In genomic region chr14:54355698-54356097, GRCh38 we compare ENCODE assay signal across 22 cellular contexts.
"Had no signal": no experiment of that assay in that cellular context is flagged by ENCODE, and none has a peak within 500 bp of the region (broad histone marks: within the 10 kb centered on the region; RNA-seq: fewer than 3 reads in every experiment).

No MANE protein-coding gene starts in this region.

- H3K36me3 ChIP-seq: esophagus squamous epithelium, left lung, lower lobe of right lung, transverse colon had no signal

- H3K4me1 ChIP-seq: esophagus squamous epithelium, lower lobe of right lung had no signal

- H3K27ac ChIP-seq: esophagus squamous epithelium, left lung, lower lobe of right lung, neural progenitor cell, skin epidermis, testis, transverse colon had no signal

- H3K27me3 ChIP-seq: left lung, testis, transverse colon had no signal

- H3K4me3 ChIP-seq: esophagus squamous epithelium, left lung, lower lobe of right lung, neural progenitor cell, skin epidermis, testis, transverse colon had no signal

- H3K4me2 ChIP-seq: neural progenitor cell had no signal

- H3K9ac ChIP-seq: neural progenitor cell had no signal

- H2AFZ ChIP-seq: neural progenitor cell had no signal

- DNase-seq: activated CD4-positive, alpha-beta T cell treated with anti-CD3 and anti-CD28 coated beads for 4 hours; activated CD4-positive, alpha-beta T cell treated with anti-CD3 and anti-CD28 coated beads, Interleukin-2, amount 50 U/mL, for 48 hours; activated CD4-positive, CD25-positive, alpha-beta regulatory T cell; activated CD8-positive, alpha-beta memory T cell treated with anti-CD3 and anti-CD28 coated beads for 24 hours; activated effector memory CD4-positive, alpha-beta T cell treated with Interleukin-2 at 50 U/mL for 16 hours; activated naive CD4-positive, alpha-beta T cell treated with Interleukin-2 at 50 U/mL for 16 hours; anterior cingulate cortex; esophagus squamous epithelium; kidney glomerular epithelial cell; left lung; lower lobe of right lung; mesendoderm; natural killer cell; occipital lobe; right cardiac atrium; stimulated activated CD4-positive, alpha-beta T cell treated with anti-CD3 and anti-CD28 coated beads, Interleukin-12 subunit alpha, Interleukin-12 subunit beta, amount 100 ng/mL, for 4 hours; stimulated activated CD4-positive, alpha-beta T cell treated with anti-CD3 and anti-CD28 coated beads, Interleukin-4, amount 100 ng/mL, for 1 hour; stimulated activated naive CD8-positive, alpha-beta T cell treated with anti-CD3 and anti-CD28 coated beads, Interleukin-15, Interleukin-2, amounts not matched to agents 100 U/mL and 50 U/mL, for 24 hours; testis; transverse colon had no signal

- ATAC-seq: left lung; lower lobe of right lung; natural killer cell; right cardiac atrium; stimulated activated naive CD8-positive, alpha-beta T cell treated with anti-CD3 and anti-CD28 coated beads, Interleukin-15, Interleukin-2, amounts not matched to agents 100 U/mL and 50 U/mL, for 24 hours had no signal

- H3K9me3 ChIP-seq: esophagus squamous epithelium, left lung, lower lobe of right lung, testis, transverse colon had no signal
